In the genomic region with DNA sequence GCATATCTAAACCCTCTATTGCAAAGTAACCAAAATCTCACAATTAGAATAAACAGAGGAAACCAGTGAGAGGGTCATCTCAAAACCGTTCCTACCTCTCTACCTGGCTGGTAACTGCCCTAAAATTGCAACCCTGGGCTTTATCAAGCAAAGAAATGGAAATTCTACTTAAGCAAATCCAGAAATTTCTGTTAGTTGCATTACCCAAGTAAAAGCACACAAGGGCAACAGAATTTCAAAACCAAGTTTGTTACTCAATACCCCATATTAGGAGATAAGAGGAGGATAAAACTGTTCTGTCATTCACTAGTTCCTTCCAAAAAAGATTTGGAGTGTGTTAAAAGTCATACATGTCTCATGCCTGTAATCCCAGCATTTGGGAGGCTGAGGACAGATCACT, we compare ENCODE assay signal across 13 cellular contexts.
DNase-seq lines count a peak whose midpoint lies in the region; ATAC-seq, FAIRE-seq and TF ChIP-seq lines count a peak whose summit lies in the region.
"Had no signal": no experiment of that assay in that cellular context is flagged by ENCODE, and none has a peak within 500 bp of the region (broad histone marks: within the 10 kb centered on the region; RNA-seq: fewer than 3 reads in every experiment).

No MANE protein-coding gene starts in this region.

- POLR2A ChIA-PET in HepG2 (lab: Yijun Ruan, JAX), result interaction anchor here (1.1 kb wide), 1 partner anchor 9 kb away, joined by 9 read pairs; no protein-coding TSS in a partner anchor

- no peak overlapping the region for H3K4me3 ChIP-seq in GM23338
- peak overlapping the region in 2 of 3 experiments; percentile 27 to 47; a peak in 3 of 6 replicates for H3K4me3 ChIP-seq in HepG2 (replicated peaks in 1 of 3; ENCODE audit: insufficient read depth in 1 of 3, low read depth in 2 of 3, low read length in 3 of 3)
- H3K4me3 ChIP-seq: K562, prostate gland had no signal

- in situ Hi-C loops in HepG2 (cut with HindIII; ENCODE audit: extremely low pct_ligation_motif_present, low pct_unique_long_range_greater_than_20kb), result no loop called here

- H3K79me2 ChIP-seq in GM23338 (replicated peaks; ENCODE audit: insufficient read depth) (peaks cover 65% of the 10 kb centered on the region), HepG2 (ENCODE audit: insufficient read depth, low read length) (peaks cover 43% of the 10 kb centered on the region)

- H3K36me3 ChIP-seq in GM23338 (ENCODE audit: insufficient read depth) (no peaks in the 10 kb centered on the region), HepG2 (replicated peaks in 1 of 2; ENCODE audit: control insufficient read depth in 1 of 2, insufficient read depth in 2 of 2, low read length in 2 of 2) (no peaks in the 10 kb centered on the region; a peak in 1 of 5 replicates)
- H3K36me3 ChIP-seq: prostate gland had no signal

- H3F3A ChIP-seq in GM23338 (replicated peaks; ENCODE audit: low read depth), result no peaks in the 10 kb centered on the region

- H3K27me3 Mint-ChIP-seq in GM23338 (ENCODE audit: insufficient read depth, low read depth, poor library complexity), result peaks cover 2% of the 10 kb centered on the region

- H3K9me3 ChIP-seq in HepG2 (ENCODE audit: low read length), result no peaks in the 10 kb centered on the region
- H3K9me3 ChIP-seq: prostate gland had no signal

- CTCF ChIA-PET in HepG2 (lab: Yijun Ruan, JAX; ENCODE audit: low intra/inter-chr PET ratio, low total read pairs), result no interaction called here

- H3K4me2 ChIP-seq in GM23338 (peak overlapping the region; percentile 22; the same call in 1 of the 2 replicates), HepG2 (ENCODE audit: low read depth, low read length) (peak overlapping the region; percentile 69)

- H3K36me3 Mint-ChIP-seq in GM23338 (ENCODE audit: low read depth), result peaks cover 3% of the 10 kb centered on the region; the same call in 1 of the 3 replicates

- H3K4me1 Mint-ChIP-seq in GM23338, result peaks cover 38% of the 10 kb centered on the region

- no peak overlapping the region for H3K27ac Mint-ChIP-seq in GM23338

- TF ChIP-seq POLR2A in HepG2 (IDR thresholded peaks at IDR 0.05; ENCODE audit: insufficient read depth in 1 of 2, low read depth in 2 of 2, low read length in 2 of 2), result no peak

- H3K27me3 ChIP-seq in GM23338 (ENCODE audit: insufficient read depth) (no peaks in the 10 kb centered on the region), HepG2 (ENCODE audit: control insufficient read depth in 1 of 2, insufficient read depth in 2 of 2, low read length in 2 of 2) (no peaks in the 10 kb centered on the region)

- no peaks in the 10 kb centered on the region for H3K9me3 Mint-ChIP-seq in GM23338

- 18% methylated on average over 1 of the region's 1 CpG for WGBS in HepG2 (ENCODE audit: low lambda C conversion rate)

- TF ChIP-seq CTCF in GM23338 (conservative IDR thresholded peaks at IDR 0.05; ENCODE audit: low read depth in 2 of 2), result no peak
- TF ChIP-seq CTCF in HepG2 (CRISPR knock-in tag; IDR thresholded peaks at IDR 0.05), result no peak
- no peak for TF ChIP-seq CTCF in D721Med (IDR thresholded peaks at IDR 0.05; ENCODE audit: insufficient read depth, missing control alignments)

- peak overlapping the region; percentile 7 for H3K27ac ChIP-seq in GM23338 (ENCODE audit: low read depth)
- peak overlapping the region; percentile 60 for H3K27ac ChIP-seq in HepG2 (ENCODE audit: extremely low read length, insufficient read depth, low read length)

- no peak overlapping the region for H3K9ac ChIP-seq in HepG2 (ENCODE audit: insufficient read depth, low read depth, low read length)

- no peak overlapping the region for H3K4me3 Mint-ChIP-seq in GM23338

- intact Hi-C loops in HepG2 (cut with micrococcal nuclease; ENCODE audit: unreplicated experiment), result no loop called here

- peak in 1 of 2 experiments; percentile 41; a peak in 1 of 4 replicates for TF ChIP-seq EP300 in HepG2 (IDR thresholded peaks at IDR 0.05; ENCODE audit: low read depth in 2 of 2, low read length in 2 of 2)
- TF ChIP-seq EP300 in HepG2 (CRISPR knock-in tag; IDR thresholded peaks at IDR 0.05; ENCODE audit: borderline replicate concordance), result no peak

- no peak overlapping the region for H2AFZ ChIP-seq in GM23338
- H2AFZ ChIP-seq in HepG2 (ENCODE audit: low read length), result no peak overlapping the region

- no TSS peak for BruUV-seq in HepG2 (replicated peaks; lab: Mats Ljungman, UMichigan)

- peak; percentile 79 to 85 for DNase-seq in AML-193 (lab: John Stamatoyannopoulos, UW)
- no peak for DNase-seq in GM23338 (ENCODE audit: low spot score)
- DNase-seq in amniotic epithelial cell (ENCODE audit: low read depth), result peak; percentile 82
- DNase-seq in HepG2 (ENCODE audit: low spot score), result peak; percentile 35
- no peak for DNase-seq in mesenteric fat pad (ENCODE audit: low spot score)
- no peak for DNase-seq in D721Med (ENCODE audit: insufficient read length, low spot score)
- no peak for DNase-seq in ureter (ENCODE audit: low spot score)
- DNase-seq: activated CD4-positive, alpha-beta T cell treated with anti-CD3 and anti-CD28 coated beads, Interleukin-2, amount 50 U/mL, for 4 hours; aorta; kidney had no signal

- TF ChIP-seq RAD21 in HepG2 (CRISPR knock-in tag; IDR thresholded peaks at IDR 0.05), result no peak

- FAIRE-seq in HepG2 (lab: Jason Lieb, UNC) (no peak), D721Med (lab: Jason Lieb, UNC) (no peak)
- FAIRE-seq: K562, kidney had no signal

- ATAC-seq in GM23338 (no peak), HepG2 (no peak), GM19351 (IDR thresholded peaks at IDR 0.05; ENCODE audit: unreplicated experiment) (no peak)
- ATAC-seq: K562 had no signal

- H3K4me1 ChIP-seq in GM23338 (ENCODE audit: insufficient read depth) (peaks cover 30% of the 10 kb centered on the region), HepG2 (ENCODE audit: insufficient read depth, low read length) (peaks cover 73% of the 10 kb centered on the region)
- H3K4me1 ChIP-seq: prostate gland had no signal

- no peaks in the 10 kb centered on the region for H4K20me1 ChIP-seq in GM23338 (replicated peaks; ENCODE audit: insufficient read depth)
- H4K20me1 ChIP-seq in HepG2 (ENCODE audit: insufficient read depth, low read length), result no peaks in the 10 kb centered on the region

- H3K9me2 ChIP-seq in GM23338 (ENCODE audit: insufficient read depth), result no peaks in the 10 kb centered on the region

TF ChIP-seq in GM23338, 12 proteins besides CTCF, POLR2A, EP300 and RAD21 (continues in another document):
- TF ChIP-seq POLR2AphosphoS5 (IDR thresholded peaks at IDR 0.05; ENCODE audit: low read depth) (no peak), NANOG (IDR thresholded peaks at IDR 0.05; ENCODE audit: borderline replicate concordance) (no peak)

TF ChIP-seq in HepG2, 621 proteins besides CTCF, POLR2A, EP300 and RAD21:
- TF ChIP-seq ZNF225 (CRISPR knock-in tag; IDR thresholded peaks at IDR 0.05) (no peak), CEBPG (CRISPR knock-in tag; IDR thresholded peaks at IDR 0.05) (peak; percentile 63), SRF (IDR thresholded peaks at IDR 0.05; ENCODE audit: low read depth, low read length) (peak; percentile 78), CEBPB (IDR thresholded peaks at IDR 0.05; ENCODE audit: borderline replicate concordance, low read depth, low read length) (peak; percentile 56; the same call in 1 of the 2 replicates)

Comparison
In these comparisons a context has a peak if more than half of its experiments do, and no peak if none do; other contexts are left out.
1. DNase-seq: peak in AML-193 (2 of 2), amniotic epithelial cell (single experiment) and HepG2 (single experiment); none in GM23338 (single experiment), mesenteric fat pad (single experiment), D721Med (single experiment) and ureter (single experiment).